18 cellular contexts compared by ENCODE assay signal in the genomic region with DNA sequence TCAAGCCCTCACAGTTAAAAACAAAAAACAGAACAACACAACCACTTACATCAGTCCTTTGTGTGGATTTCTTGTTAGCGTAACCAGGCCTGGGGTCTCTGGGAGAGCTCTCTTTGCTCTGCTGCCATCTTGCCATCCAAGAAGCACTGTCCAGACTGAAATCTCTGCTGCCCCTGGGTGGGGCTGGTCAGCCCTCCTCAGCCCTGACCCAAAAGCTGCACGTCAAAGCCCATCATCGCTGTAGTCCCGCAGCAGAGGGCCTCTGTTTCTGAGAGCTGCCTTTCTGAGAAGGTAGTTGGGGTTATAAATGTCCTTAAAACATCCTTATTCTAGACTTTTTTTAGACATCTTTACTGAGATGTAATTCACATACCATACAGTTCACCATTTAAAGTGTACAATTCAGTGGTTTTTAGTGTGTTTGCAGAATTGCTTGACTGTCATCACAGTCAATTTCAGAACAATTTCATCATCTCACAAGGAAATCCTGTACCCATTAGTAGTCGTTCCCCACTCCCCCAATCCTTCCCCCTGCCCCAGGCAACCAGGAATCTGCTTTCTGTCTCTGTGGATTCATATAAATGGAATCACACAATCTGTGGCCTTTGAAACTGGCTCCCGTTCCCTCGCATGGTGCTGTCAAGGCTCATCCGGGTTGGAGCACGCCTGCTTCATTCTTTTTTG.
DNase-seq lines count a peak whose midpoint lies in the region; TF ChIP-seq lines count a peak whose summit lies in the region.
"Had no signal": no experiment of that assay in that cellular context is flagged by ENCODE, and none has a peak within 500 bp of the region (broad histone marks: within the 10 kb centered on the region; RNA-seq: fewer than 3 reads in every experiment).

No MANE protein-coding gene starts in this region.

- no peaks in the 10 kb centered on the region for H3K27me3 Mint-ChIP-seq in osteocyte (ENCODE audit: unreplicated experiment)
- no peaks in the 10 kb centered on the region for H3K27me3 Mint-ChIP-seq in neural progenitor cell (ENCODE audit: insufficient read depth, low read depth)
- H3K27me3 Mint-ChIP-seq: CD4-positive, alpha-beta memory T cell had no signal

- peaks cover 4% of the 10 kb centered on the region for H3K9me3 Mint-ChIP-seq in osteocyte (ENCODE audit: unreplicated experiment)
- peaks cover 10% of the 10 kb centered on the region for H3K9me3 Mint-ChIP-seq in neural progenitor cell
- H3K9me3 Mint-ChIP-seq: CD4-positive, alpha-beta memory T cell had no signal

- H3K4me3 Mint-ChIP-seq in osteocyte (ENCODE audit: unreplicated experiment) = no peak overlapping the region
- H3K4me3 Mint-ChIP-seq in neural progenitor cell = no peak overlapping the region
- H3K4me3 Mint-ChIP-seq: CD4-positive, alpha-beta memory T cell had no signal

- H3K27ac Mint-ChIP-seq in osteocyte (ENCODE audit: unreplicated experiment) = no peak overlapping the region
- no peak overlapping the region for H3K27ac Mint-ChIP-seq in neural progenitor cell

- H3K36me3 ChIP-seq in adipocyte (ENCODE audit: control insufficient read depth, insufficient read depth, low read length, severe bottlenecking) (no peaks in the 10 kb centered on the region), neural progenitor cell (no peaks in the 10 kb centered on the region)

- no peaks in the 10 kb centered on the region for H3F3A ChIP-seq in neural progenitor cell (ENCODE audit: low read depth)

- H3K36me3 Mint-ChIP-seq in osteocyte (ENCODE audit: unreplicated experiment) = peaks cover 8% of the 10 kb centered on the region
- H3K36me3 Mint-ChIP-seq in neural progenitor cell = peaks cover 11% of the 10 kb centered on the region

- no peaks in the 10 kb centered on the region for H3K79me2 ChIP-seq in neural progenitor cell (ENCODE audit: low read depth)

- peaks cover 2% of the 10 kb centered on the region for H3K4me1 Mint-ChIP-seq in osteocyte (ENCODE audit: unreplicated experiment)
- H3K4me1 Mint-ChIP-seq in neural progenitor cell = peaks cover 14% of the 10 kb centered on the region

- H4K20me1 ChIP-seq in neural progenitor cell (ENCODE audit: low read depth) = no peaks in the 10 kb centered on the region

- H3K4me1 ChIP-seq in adipocyte (ENCODE audit: control insufficient read depth, insufficient read depth, low read length) (no peaks in the 10 kb centered on the region), neural progenitor cell (no peaks in the 10 kb centered on the region)

- H3K27ac ChIP-seq in epithelial cell of prostate = peak overlapping the region; percentile 5
- no peak overlapping the region for H3K27ac ChIP-seq in neural progenitor cell
- H3K27ac ChIP-seq: C4-2B, GM23248, HL-60 had no signal

- no peak overlapping the region for H2AFZ ChIP-seq in neural progenitor cell (replicated peaks)
- H2AFZ ChIP-seq: GM23248 had no signal

- no peak overlapping the region for H3K4me2 ChIP-seq in neural progenitor cell

- H3K27me3 ChIP-seq in adipocyte (replicated peaks; ENCODE audit: control insufficient read depth, insufficient read depth, low read length) (no peaks in the 10 kb centered on the region), neural progenitor cell (no peaks in the 10 kb centered on the region)

- DNase-seq in EH (ENCODE audit: low read depth) (peak; percentile 17), adipocyte (ENCODE audit: low read depth) (peak; percentile 36), epithelial cell of prostate (ENCODE audit: low read depth, low spot score) (no peak), osteocyte (ENCODE audit: extremely low spot score, unreplicated experiment) (peak; percentile 65), SK-N-DZ (ENCODE audit: low spot score) (no peak), OCI-M1 (lab: John Stamatoyannopoulos, UW) (no peak), anterior cingulate cortex (lab: John Stamatoyannopoulos, UW) (no peak), neural progenitor cell (ENCODE audit: low spot score) (no peak)
- DNase-seq: AML-193; CD4-positive, alpha-beta memory T cell; DMS79 treated with DMSO at 0.1 percent for 48 hours; EL; GM23248; HCEC 1CT; IMR-90 had no signal

- TF ChIP-seq CTCF in osteocyte (IDR thresholded peaks at IDR 0.05) (no peak), neural progenitor cell (IDR thresholded peaks at IDR 0.05) (no peak)

- H3K9ac ChIP-seq in adipocyte (ENCODE audit: low read length) (no peak overlapping the region), neural progenitor cell (no peak overlapping the region)
- H3K9ac ChIP-seq: GM23248 had no signal

- H3K9me3 ChIP-seq in adipocyte (ENCODE audit: control insufficient read depth, low read length) = no peaks in the 10 kb centered on the region
- H3K9me3 ChIP-seq in neural progenitor cell (ENCODE audit: low read depth) = no peaks in the 10 kb centered on the region

- no peak overlapping the region for H3K4me3 ChIP-seq in adipocyte (ENCODE audit: low read length)
- H3K4me3 ChIP-seq in neural progenitor cell = no peak overlapping the region
- H3K4me3 ChIP-seq: GM23248, K562 had no signal

Comparison
In these comparisons a context has a peak if more than half of its experiments do, and no peak if none do; other contexts are left out.
1. DNase-seq: peak in EH (single experiment), adipocyte (single experiment) and osteocyte (single experiment); none in epithelial cell of prostate (single experiment), SK-N-DZ (single experiment), OCI-M1 (single experiment), anterior cingulate cortex (0 of 58) and neural progenitor cell (single experiment).